ENCODE assay signal across 8 cellular contexts in the genomic region with DNA sequence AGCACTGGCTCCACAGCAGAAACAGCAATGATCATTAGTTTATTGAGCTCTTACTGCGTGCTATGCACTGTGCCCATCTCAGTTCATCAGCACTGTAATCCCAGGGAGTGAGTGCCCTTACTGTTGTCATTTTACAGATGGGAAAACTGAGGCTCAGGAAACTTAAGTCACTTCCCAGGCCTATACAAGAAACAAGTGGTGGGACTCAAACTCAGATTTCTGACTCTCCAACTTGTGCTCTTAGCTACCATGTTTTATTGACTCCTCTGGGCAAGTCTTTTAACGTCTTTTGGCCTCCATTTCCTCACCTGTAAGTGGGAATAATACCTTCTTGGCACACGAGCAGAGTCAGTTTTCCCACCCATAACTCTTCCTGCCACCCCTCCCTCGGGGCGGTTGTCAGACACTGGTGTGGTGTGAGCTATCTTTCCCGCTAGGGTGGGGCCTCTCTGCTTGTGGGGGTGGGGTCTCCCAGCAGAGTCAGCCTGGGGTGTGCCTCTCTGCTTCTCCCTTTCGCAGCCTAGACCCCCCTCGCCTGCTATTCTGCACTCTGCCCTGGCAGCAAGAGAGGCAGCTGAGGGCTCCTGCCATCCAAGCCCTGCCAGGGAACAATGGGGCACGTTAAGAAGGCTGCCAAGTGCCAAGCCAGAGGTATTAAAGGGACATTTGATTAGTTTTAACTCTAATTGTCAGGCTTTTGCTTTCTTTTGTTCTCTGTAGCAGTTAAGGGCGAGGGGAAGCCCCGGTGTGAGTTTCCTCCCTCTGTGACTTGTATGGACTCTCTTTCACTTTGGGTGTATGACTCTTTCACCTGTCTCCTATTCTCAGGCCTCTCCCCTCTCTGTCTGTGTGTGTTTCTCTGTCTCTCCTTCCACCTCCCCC. TPM values are rescaled to one million over a fixed set of nuclear protein-coding genes. Genes with fewer than 3 reads are reported as not detected.
A peak's percentile ranks its signal among the peaks of the same experiment; 100 is the strongest.
DNase-seq lines count a peak whose midpoint lies in the region; ATAC-seq, FAIRE-seq and TF ChIP-seq lines count a peak whose summit lies in the region.

No MANE protein-coding gene starts in this region.

- DNase-seq in Calu3 (no peak), tibial artery (no peak), urothelium cell line (ENCODE audit: low spot score) (no peak), germinal center (ENCODE audit: low spot score) (no peak)
- peak; percentile 51 for DNase-seq in activated T-cell treated with anti-CD3 and anti-CD28 coated beads, Interleukin-2, amount 50 U/mL, for 1 hour
- DNase-seq in stimulated activated CD4-positive, alpha-beta T cell treated with anti-CD3 and anti-CD28 coated beads, Interleukin-1b, Interleukin-23, amount 100 ng/mL, for 48 hours: peak; percentile 64

- no peak for FAIRE-seq in urothelium cell line (lab: Jason Lieb, UNC)

- peaks cover 0 to 10% (median 6%) of the 10 kb centered on the region in 4 donors for H3K4me1 ChIP-seq in tibial artery

- no peak overlapping the region for H3K27ac ChIP-seq in tibial artery

- H3K27me3 Mint-ChIP-seq in Calu3 (ENCODE audit: unreplicated experiment): no peaks in the 10 kb centered on the region

- TF ChIP-seq CTCF in Calu3 (IDR thresholded peaks at IDR 0.05; ENCODE audit: unreplicated experiment) (no peak), tibial artery (IDR thresholded peaks at IDR 0.05) (no peak)

- H3K9me3 ChIP-seq in tibial artery: no peaks in the 10 kb centered on the region

- no peak overlapping the region for H3K4me3 ChIP-seq in tibial artery

- no peak overlapping the region for H3K4me3 Mint-ChIP-seq in Calu3 (ENCODE audit: low read depth, unreplicated experiment)

- peaks cover 31% of the 10 kb centered on the region for H3K4me1 Mint-ChIP-seq in Calu3 (ENCODE audit: low read depth, unreplicated experiment)

- H3K27ac Mint-ChIP-seq in Calu3 (ENCODE audit: unreplicated experiment): peak overlapping the region; percentile 2

- H3K9me3 Mint-ChIP-seq in Calu3 (ENCODE audit: low read depth, unreplicated experiment): no peaks in the 10 kb centered on the region

- CTCF ChIA-PET in Calu3 (lab: Charles Lee): interaction anchor here (0.8 kb wide), 1 partner anchor 10 kb away, joined by 3 read pairs; no protein-coding TSS in a partner anchor

- BruUV-seq in Calu3 (replicated peaks; lab: Mats Ljungman, UMichigan): no TSS peak

- peak; percentile 93 for ATAC-seq in GM21381 (IDR thresholded peaks at IDR 0.05; ENCODE audit: unreplicated experiment)
- peak; percentile 85 for ATAC-seq in HG03469 (IDR thresholded peaks at IDR 0.05; ENCODE audit: unreplicated experiment)

- no peaks in the 10 kb centered on the region for H3K27me3 ChIP-seq in tibial artery

- H3K36me3 ChIP-seq in tibial artery: peaks cover 0 to 9% (median 0%) of the 10 kb centered on the region in 3 donors

- peaks cover 4% of the 10 kb centered on the region for H3K36me3 Mint-ChIP-seq in Calu3 (ENCODE audit: insufficient read depth, unreplicated experiment)

- intact Hi-C loops in Calu3 (cut with micrococcal nuclease; ENCODE audit: unreplicated experiment) (no loop called here), tibial artery (cut with DNase I; ENCODE audit: low total_unique reads) (no loop called here)

RNA-seq across cellular contexts. Expression of gene GALNT10, which starts 12.1 kb away (rescaled TPM):
- total RNA-seq in Calu3 (2022): 54.8 and 68.2 TPM in 2 replicates

Comparison
In these comparisons a context has a peak if more than half of its experiments do, and no peak if none do; other contexts are left out.
1. DNase-seq: peak in activated T-cell treated with anti-CD3 and anti-CD28 coated beads, Interleukin-2, amount 50 U/mL, for 1 hour (single experiment) and stimulated activated CD4-positive, alpha-beta T cell treated with anti-CD3 and anti-CD28 coated beads, Interleukin-1b, Interleukin-23, amount 100 ng/mL, for 48 hours (single experiment); none in Calu3 (single experiment), tibial artery (0 of 2), urothelium cell line (single experiment) and germinal center (single experiment).